ENCODE assay signal across 8 cellular contexts in the genomic region with DNA sequence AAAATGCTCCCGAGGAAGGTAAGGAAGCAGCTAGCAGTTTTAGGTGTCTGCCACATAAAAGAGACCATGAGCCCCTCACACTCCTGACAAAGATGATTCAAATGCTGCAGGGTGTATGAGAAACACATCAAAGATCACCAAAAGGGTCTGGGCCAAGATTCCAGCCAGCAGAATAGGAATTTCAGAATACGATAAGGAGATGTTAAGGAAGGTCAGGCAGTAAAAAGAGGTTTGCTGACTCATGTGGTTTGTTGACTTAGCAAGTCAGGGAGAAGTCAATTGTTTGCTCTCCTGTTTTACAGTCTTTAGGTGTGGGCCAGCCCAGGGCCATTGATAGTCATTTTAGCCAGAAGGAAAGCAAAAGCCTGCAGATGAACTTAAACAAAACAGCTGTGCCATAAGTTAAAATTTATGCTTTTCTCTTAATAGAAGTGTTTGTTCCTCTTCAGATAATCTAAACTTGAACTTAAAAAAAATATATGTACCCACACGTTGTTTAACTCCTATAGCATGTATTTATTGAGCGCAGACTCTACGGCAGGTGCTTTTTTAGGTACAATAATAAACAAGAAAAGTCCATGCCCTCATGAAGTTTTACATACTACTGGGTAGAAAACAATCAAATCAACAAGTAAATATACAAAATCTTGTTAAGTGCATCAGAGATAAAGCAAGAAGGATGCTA.
DNase-seq lines count a peak whose midpoint lies in the region; ATAC-seq and TF ChIP-seq lines count a peak whose summit lies in the region.

No MANE protein-coding gene starts in this region.

- no peak overlapping the region for H3K4me3 ChIP-seq in RWPE2 (ENCODE audit: severe bottlenecking)
- H3K4me3 ChIP-seq in left ventricle myocardium inferior: no peak overlapping the region
- no peak overlapping the region for H3K4me3 ChIP-seq in skeletal muscle satellite cell (ENCODE audit: low read length)
- no peak overlapping the region for H3K4me3 ChIP-seq in ascending aorta

- H3K4me2 ChIP-seq in skeletal muscle satellite cell (ENCODE audit: low read length): peak overlapping the region; percentile 10

- no peak overlapping the region for H3K9ac ChIP-seq in skeletal muscle satellite cell (ENCODE audit: low read depth, low read length)

- peak; percentile 22 for DNase-seq in DMS79 treated with DMSO at 0.1 percent for 48 hours (lab: John Stamatoyannopoulos, UW)
- no peak for DNase-seq in DMS79 (lab: John Stamatoyannopoulos, UW)
- DNase-seq in RWPE2 (ENCODE audit: low spot score): peak; percentile 42
- DNase-seq in left ventricle myocardium inferior: no peak
- no peak for DNase-seq in anterior cingulate cortex (lab: John Stamatoyannopoulos, UW)
- no peak for DNase-seq in ascending aorta (ENCODE audit: low spot score in 2 of 2)

- peaks cover 21% of the 10 kb centered on the region for H3K4me1 ChIP-seq in RWPE2 (ENCODE audit: insufficient read depth, poor library complexity, severe bottlenecking)
- peaks cover 63% of the 10 kb centered on the region for H3K4me1 ChIP-seq in left ventricle myocardium inferior
- H3K4me1 ChIP-seq in skeletal muscle satellite cell (ENCODE audit: control insufficient read depth, insufficient read depth, low read length): peaks cover 16% of the 10 kb centered on the region
- peaks cover 6 to 21% of the 10 kb centered on the region in 2 donors for H3K4me1 ChIP-seq in ascending aorta

- H3K9me3 ChIP-seq in RWPE2 (ENCODE audit: severe bottlenecking) (no peaks in the 10 kb centered on the region), left ventricle myocardium inferior (replicated peaks) (no peaks in the 10 kb centered on the region), skeletal muscle satellite cell (replicated peaks; ENCODE audit: low read length) (no peaks in the 10 kb centered on the region), ascending aorta (no peaks in the 10 kb centered on the region)

- no peaks in the 10 kb centered on the region for H3K36me3 ChIP-seq in RWPE2 (ENCODE audit: low read depth)
- no peaks in the 10 kb centered on the region for H3K36me3 ChIP-seq in left ventricle myocardium inferior
- H3K36me3 ChIP-seq in skeletal muscle satellite cell (ENCODE audit: insufficient read depth, low read length): no peaks in the 10 kb centered on the region
- H3K36me3 ChIP-seq in ascending aorta: no peaks in the 10 kb centered on the region

- H3K27me3 ChIP-seq in RWPE2 (ENCODE audit: insufficient read depth, poor library complexity, severe bottlenecking): no peaks in the 10 kb centered on the region
- no peaks in the 10 kb centered on the region for H3K27me3 ChIP-seq in left ventricle myocardium inferior (ENCODE audit: low read depth)
- no peaks in the 10 kb centered on the region for H3K27me3 ChIP-seq in skeletal muscle satellite cell (ENCODE audit: control insufficient read depth, insufficient read depth, low read length)
- no peaks in the 10 kb centered on the region for H3K27me3 ChIP-seq in ascending aorta

- ATAC-seq in RWPE2 (ENCODE audit: low read depth) (peak; percentile 99), HG03521 (IDR thresholded peaks at IDR 0.05; ENCODE audit: unreplicated experiment) (no peak)

- intact Hi-C loops in left ventricle myocardium inferior (cut with micrococcal nuclease) (no loop called here), ascending aorta (cut with DNase I) (no loop called here)

- H3K27ac ChIP-seq in RWPE2 (ENCODE audit: poor library complexity, severe bottlenecking): peak overlapping the region; percentile 5
- H3K27ac ChIP-seq in left ventricle myocardium inferior (replicated peaks): peak overlapping the region; percentile 88
- no peak overlapping the region for H3K27ac ChIP-seq in ascending aorta

- TF ChIP-seq CTCF in RWPE2 (IDR thresholded peaks at IDR 0.05; ENCODE audit: poor library complexity, severe bottlenecking) (no peak), left ventricle myocardium inferior (IDR thresholded peaks at IDR 0.05; ENCODE audit: borderline replicate concordance) (no peak), ascending aorta (IDR thresholded peaks at IDR 0.05) (no peak)

Comparison
In these comparisons a context has a peak if more than half of its experiments do, and no peak if none do; other contexts are left out.
1. DNase-seq: peak in DMS79 treated with DMSO at 0.1 percent for 48 hours (single experiment) and RWPE2 (single experiment); none in DMS79 (single experiment), left ventricle myocardium inferior (single experiment), anterior cingulate cortex (0 of 58) and ascending aorta (0 of 2).
2. H3K27ac ChIP-seq: peak in RWPE2 (single experiment) and left ventricle myocardium inferior (single experiment); none in ascending aorta (0 of 2).